10 cellular contexts compared by ENCODE assay signal in genomic region chr11:116948375-116948774, GRCh38.
DNase-seq lines count a peak whose midpoint lies in the region; ATAC-seq and TF ChIP-seq lines count a peak whose summit lies in the region.
"Had no signal": no experiment of that assay in that cellular context is flagged by ENCODE, and none has a peak within 500 bp of the region (broad histone marks: within the 10 kb centered on the region; RNA-seq: fewer than 3 reads in every experiment).

No MANE protein-coding gene starts in this region.

- no peak overlapping the region for H3K4me3 ChIP-seq in MG63
- H3K4me3 ChIP-seq: psoas muscle had no signal

- peaks cover 33% of the 10 kb centered on the region for H3K36me3 Mint-ChIP-seq in nephron progenitor cell (ENCODE audit: low read depth)

- no peaks in the 10 kb centered on the region for H3K27me3 ChIP-seq in MG63

- peaks cover 31% of the 10 kb centered on the region for H3K4me1 Mint-ChIP-seq in nephron progenitor cell

- H3K9me3 Mint-ChIP-seq in nephron progenitor cell = peaks cover 3% of the 10 kb centered on the region

- no peak overlapping the region for H3K4me3 Mint-ChIP-seq in nephron progenitor cell

- no peak for TF ChIP-seq CTCF in nephron progenitor cell (IDR thresholded peaks at IDR 0.05)

- no peaks in the 10 kb centered on the region for H3K9me3 ChIP-seq in MG63
- H3K9me3 ChIP-seq: psoas muscle had no signal

- peaks cover 17% of the 10 kb centered on the region for H3K36me3 ChIP-seq in MG63

- no peak overlapping the region for H3K27ac Mint-ChIP-seq in nephron progenitor cell

- ATAC-seq in GM19351 (IDR thresholded peaks at IDR 0.05; ENCODE audit: unreplicated experiment) = peak; percentile 51

- H3K27me3 Mint-ChIP-seq in nephron progenitor cell (ENCODE audit: low read depth, poor library complexity) = no peaks in the 10 kb centered on the region

- DNase-seq in MG63 (peak; percentile 20), non-pigmented ciliary epithelial cell (ENCODE audit: low read depth) (peak; percentile 14), nephron progenitor cell (no peak), OCI-M2 (lab: John Stamatoyannopoulos, UW; ENCODE audit: unreplicated experiment) (no peak), NCI-H446 (lab: John Stamatoyannopoulos, UW) (no peak)
- peak; percentile 15 for DNase-seq in activated T-helper 9 cell treated with anti-CD3 and anti-CD28 coated beads, Interleukin-2, amount 50 U/mL, for 16 hours (ENCODE audit: low read depth)
- DNase-seq: activated CD4-positive, CD25-positive, alpha-beta regulatory T cell treated with anti-CD3 and anti-CD28 coated beads, Interleukin-2, amount 50 U/mL, for 72 hours; dermis blood vessel endothelial cell; psoas muscle had no signal

Comparison
In these comparisons a context has a peak if more than half of its experiments do, and no peak if none do; other contexts are left out.
1. DNase-seq: peak in MG63 (single experiment), activated T-helper 9 cell treated with anti-CD3 and anti-CD28 coated beads, Interleukin-2, amount 50 U/mL, for 16 hours (single experiment) and non-pigmented ciliary epithelial cell (single experiment); none in nephron progenitor cell (single experiment), OCI-M2 (single experiment) and NCI-H446 (0 of 2).